Comparison of ENCODE assay signal across 30 cellular contexts in genomic region chr11:77200351-77200750, GRCh38.
"Had no signal": no experiment of that assay in that cellular context is flagged by ENCODE, and none has a peak within 500 bp of the region (broad histone marks: within the 10 kb centered on the region; RNA-seq: fewer than 3 reads in every experiment).

No MANE protein-coding gene starts in this region.

- H3K4me1 ChIP-seq: colonic mucosa, left lung, neural progenitor cell, psoas muscle, sigmoid colon, tibial artery, upper lobe of left lung, vagina had no signal

- H3K27ac Mint-ChIP-seq: dendritic cell treated with granulocyte-macrophage colony-stimulating factor and Interleukin-4, amounts not matched to agents 40 ng/mL and 50 ng/mL, for 4 days; endodermal cell; nephron had no signal

- H3K36me3 ChIP-seq: colonic mucosa, gastrocnemius medialis, left lung, neural progenitor cell, ovary, sigmoid colon, tibial artery, upper lobe of left lung, vagina had no signal

- H3K27me3 ChIP-seq: colonic mucosa, gastrocnemius medialis, heart left ventricle, hepatocyte, left lung, neural progenitor cell, ovary, sigmoid colon, testis, tibial artery, upper lobe of left lung, vagina had no signal

- H3K27me3 Mint-ChIP-seq: dendritic cell treated with granulocyte-macrophage colony-stimulating factor and Interleukin-4, amounts not matched to agents 40 ng/mL and 50 ng/mL, for 4 days; naive thymus-derived CD4-positive, alpha-beta T cell had no signal

- H3K9me3 Mint-ChIP-seq: dendritic cell treated with granulocyte-macrophage colony-stimulating factor and Interleukin-4, amounts not matched to agents 40 ng/mL and 50 ng/mL, for 4 days; endodermal cell; naive thymus-derived CD4-positive, alpha-beta T cell; nephron; neural progenitor cell; stimulated activated effector memory CD8-positive, alpha-beta T cell treated with anti-CD3 and anti-CD28 coated beads, Interleukin-12 subunit alpha, Interleukin-12 subunit beta, amount 100 ng/mL, for 72 hours had no signal

- H3K9ac ChIP-seq: neural progenitor cell had no signal

- H2AFZ ChIP-seq: hepatocyte, neural progenitor cell had no signal

- ATAC-seq: esophagus mucosa; gastrocnemius medialis; heart left ventricle; left lung; naive thymus-derived CD4-positive, alpha-beta T cell; psoas muscle; right cardiac atrium; stimulated activated effector memory CD8-positive, alpha-beta T cell treated with anti-CD3 and anti-CD28 coated beads, Interleukin-12 subunit alpha, Interleukin-12 subunit beta, amount 100 ng/mL, for 72 hours had no signal

- H3K4me2 ChIP-seq: hepatocyte, neural progenitor cell had no signal

- H3K79me2 ChIP-seq: hepatocyte had no signal

- H3K9me3 ChIP-seq: colonic mucosa, gastrocnemius medialis, heart left ventricle, left lung, ovary, psoas muscle, sigmoid colon, testis, tibial artery, upper lobe of left lung, vagina had no signal

- H3K4me3 Mint-ChIP-seq: dendritic cell treated with granulocyte-macrophage colony-stimulating factor and Interleukin-4, amounts not matched to agents 40 ng/mL and 50 ng/mL, for 4 days; endodermal cell; naive thymus-derived CD4-positive, alpha-beta T cell; nephron; neural progenitor cell; stimulated activated effector memory CD8-positive, alpha-beta T cell treated with anti-CD3 and anti-CD28 coated beads, Interleukin-12 subunit alpha, Interleukin-12 subunit beta, amount 100 ng/mL, for 72 hours had no signal

- H3K4me3 ChIP-seq: colonic mucosa, gastrocnemius medialis, heart left ventricle, hepatocyte, left lung, neural progenitor cell, ovary, psoas muscle, sigmoid colon, testis, tibial artery, upper lobe of left lung, vagina had no signal

- H3K27ac ChIP-seq: colonic mucosa, epithelial cell of prostate, gastrocnemius medialis, heart left ventricle, hepatocyte, left lung, neural progenitor cell, ovary, psoas muscle, sigmoid colon, testis, tibial artery, upper lobe of left lung, vagina had no signal

- DNase-seq: colonic mucosa; effector CD8-positive, alpha-beta T cell; endodermal cell; foreskin fibroblast; kidney; left lung; mesenchymal stem cell; midbrain; right cardiac atrium; stimulated activated CD4-positive, alpha-beta T cell treated with anti-CD3 and anti-CD28 coated beads, Interleukin-2, amount 100 ng/mL, for 24 hours; stimulated activated CD4-positive, alpha-beta T cell treated with anti-CD3 and anti-CD28 coated beads, Interleukin-4, amount 100 ng/mL, for 24 hours; stimulated activated naive CD4-positive, alpha-beta T cell treated with Interleukin-2 at 50 U/mL for 16 hours; substantia nigra; upper lobe of left lung had no signal

- H3K36me3 Mint-ChIP-seq: naive thymus-derived CD4-positive, alpha-beta T cell; neural progenitor cell; stimulated activated effector memory CD8-positive, alpha-beta T cell treated with anti-CD3 and anti-CD28 coated beads, Interleukin-12 subunit alpha, Interleukin-12 subunit beta, amount 100 ng/mL, for 72 hours had no signal
